In genomic region chr5:158698036-158698667, GRCh38 we compare ENCODE assay signal across 27 cellular contexts.
A peak's percentile ranks its signal among the peaks of the same experiment; 100 is the strongest.
DNase-seq lines count a peak whose midpoint lies in the region; ATAC-seq, FAIRE-seq and TF ChIP-seq lines count a peak whose summit lies in the region.
"Had no signal": no experiment of that assay in that cellular context is flagged by ENCODE, and none has a peak within 500 bp of the region (broad histone marks: within the 10 kb centered on the region; RNA-seq: fewer than 3 reads in every experiment).

No MANE protein-coding gene starts in this region.

- peak; percentile 14 for DNase-seq in HEK293T (ENCODE audit: extremely low spot score)
- peak; percentile 32 for DNase-seq in fibroblast of peridontal ligament (ENCODE audit: extremely low read depth)
- DNase-seq in osteoblast (ENCODE audit: insufficient read length, low spot score, missing footprints): no peak
- DNase-seq in HTR-8/SVneo (ENCODE audit: insufficient read length, low spot score): no peak
- no peak for DNase-seq in naive thymus-derived CD8-positive, alpha-beta T cell
- DNase-seq: activated CD4-positive, CD25-positive, alpha-beta regulatory T cell; activated CD8-positive, alpha-beta T cell treated with anti-CD3 and anti-CD28 coated beads, Interleukin-2, amount 10 ng/mL, durations not matched to agents 7 days and 5 days; activated T-cell treated with anti-CD3 and anti-CD28 coated beads, Interleukin-2, amount 50 U/mL, for 1 hour; central memory CD4-positive, alpha-beta T cell; foreskin fibroblast; hippocampal formation; KG1; NCI-H146; NCI-H2171; NCI-H524 treated with DMSO at 0.1 percent for 48 hours; pancreas; RPMI8226; sigmoid colon; substantia nigra had no signal

- peak overlapping the region; percentile 98 for H3K27ac ChIP-seq in ACC112 (ENCODE audit: low read depth, low read length)
- H3K27ac ChIP-seq in osteoblast (ENCODE audit: low read depth, low read length): peak overlapping the region; percentile 53
- H3K27ac ChIP-seq: pancreas had no signal

- H3K27me3 Mint-ChIP-seq in naive thymus-derived CD8-positive, alpha-beta T cell: no peaks in the 10 kb centered on the region

- H3K36me3 ChIP-seq in ACC112 (ENCODE audit: insufficient read depth, low read length): no peaks in the 10 kb centered on the region
- H3K36me3 ChIP-seq in osteoblast (ENCODE audit: insufficient read depth, low read length): peaks cover 6% of the 10 kb centered on the region
- H3K36me3 ChIP-seq: pancreas, sigmoid colon had no signal

- peaks cover 3 to 21% (median 4%) of the 10 kb centered on the region in 4 donors for H3K4me1 Mint-ChIP-seq in naive thymus-derived CD8-positive, alpha-beta T cell

- POLR2A ChIA-PET in HEK293T (lab: Yijun Ruan, JAX): no interaction called here
- POLR2A ChIA-PET in naive thymus-derived CD8-positive, alpha-beta T cell (lab: Charles Lee): interaction anchor here (0.6 kb wide), 1 partner anchor 506 kb away, joined by 5 read pairs; no protein-coding TSS in a partner anchor

- H3K27ac Mint-ChIP-seq in naive thymus-derived CD8-positive, alpha-beta T cell: no peak overlapping the region
- H3K27ac Mint-ChIP-seq: activated CD8-positive, alpha-beta T cell treated with anti-CD3 and anti-CD28 coated beads, Interleukin-2, amount 10 ng/mL, durations not matched to agents 7 days and 5 days; CD14-positive monocyte; T-helper 2 cell treated with Interferon-gamma antibody and Interleukin-4, amounts not matched to agents 5 μg/mL and 100 μg/mL, for 36 hours had no signal

- H3K4me3 Mint-ChIP-seq in naive thymus-derived CD8-positive, alpha-beta T cell: no peak overlapping the region
- H3K4me3 Mint-ChIP-seq: activated CD8-positive, alpha-beta T cell treated with anti-CD3 and anti-CD28 coated beads, Interleukin-2, amount 10 ng/mL, durations not matched to agents 7 days and 5 days; CD14-positive monocyte; T-helper 2 cell treated with Interferon-gamma antibody and Interleukin-4, amounts not matched to agents 5 μg/mL and 100 μg/mL, for 36 hours had no signal

- CTCF ChIA-PET in HEK293T (lab: Yijun Ruan, JAX): interaction anchor here (0.6 to 1.4 kb wide), 4 partner anchors 26 to 619 kb away, joined by 3 to 8 read pairs (median 4); no protein-coding TSS in a partner anchor

- no peaks in the 10 kb centered on the region for H3K9me3 ChIP-seq in osteoblast (ENCODE audit: low read depth, low read length)
- H3K9me3 ChIP-seq: pancreas, sigmoid colon had no signal

- no peaks in the 10 kb centered on the region for H3K9me3 Mint-ChIP-seq in naive thymus-derived CD8-positive, alpha-beta T cell
- H3K9me3 Mint-ChIP-seq: CD14-positive monocyte; T-helper 2 cell treated with Interferon-gamma antibody and Interleukin-4, amounts not matched to agents 5 μg/mL and 100 μg/mL, for 36 hours had no signal

- H3K4me2 ChIP-seq in osteoblast (ENCODE audit: insufficient read depth, low read length): peak overlapping the region; percentile 37

- H3K27me3 ChIP-seq in ACC112 (ENCODE audit: insufficient read depth, low read length) (no peaks in the 10 kb centered on the region), osteoblast (ENCODE audit: insufficient read depth, low read length) (no peaks in the 10 kb centered on the region)

- FAIRE-seq in HTR-8/SVneo (lab: Jason Lieb, UNC): no peak
- FAIRE-seq: keratinocyte, pancreas had no signal

- TF ChIP-seq CTCF in osteoblast (IDR thresholded peaks at IDR 0.05; ENCODE audit: extremely low read depth, low read depth, low read length): no peak

- H3K4me1 ChIP-seq in ACC112 (ENCODE audit: control insufficient read depth, insufficient read depth, low read length, unreplicated experiment) (peaks cover 71% of the 10 kb centered on the region), osteoblast (ENCODE audit: insufficient read depth, low read length) (peaks cover 62% of the 10 kb centered on the region)

- H2AFZ ChIP-seq in ACC112 (ENCODE audit: low read length, unreplicated experiment) (no peak overlapping the region), osteoblast (ENCODE audit: low read length) (no peak overlapping the region)

- H3K4me3 ChIP-seq in ACC112 (ENCODE audit: low read depth, low read length) (peak overlapping the region; percentile 46), osteoblast (ENCODE audit: insufficient read depth, low read length) (no peak overlapping the region)
- H3K4me3 ChIP-seq: pancreas, sigmoid colon had no signal

- H3K36me3 Mint-ChIP-seq in naive thymus-derived CD8-positive, alpha-beta T cell: no peaks in the 10 kb centered on the region
- H3K36me3 Mint-ChIP-seq: CD14-positive monocyte had no signal

- ATAC-seq in GM21360 (IDR thresholded peaks at IDR 0.05; ENCODE audit: unreplicated experiment): no peak
- no peak for ATAC-seq in activated CD4-positive, CD25-positive, alpha-beta regulatory T cell treated with anti-CD3 and anti-CD28 coated beads, Interleukin-2, amount 50 U/mL, for 24 hours
- no peak for ATAC-seq in naive thymus-derived CD8-positive, alpha-beta T cell
- ATAC-seq: activated CD8-positive, alpha-beta T cell treated with anti-CD3 and anti-CD28 coated beads, Interleukin-2, amount 10 ng/mL, durations not matched to agents 7 days and 5 days; HCT116; pancreas; SK-N-SH treated with all-trans-retinoic acid at 6 μM for 48 hours had no signal

- no peaks in the 10 kb centered on the region for H3K79me2 ChIP-seq in ACC112 (ENCODE audit: control insufficient read depth, insufficient read depth, low read length, unreplicated experiment)
- no peaks in the 10 kb centered on the region for H3K79me2 ChIP-seq in osteoblast (ENCODE audit: insufficient read depth, low read length)

- H4K20me1 ChIP-seq in osteoblast (ENCODE audit: insufficient read depth, low read length): no peaks in the 10 kb centered on the region

TF ChIP-seq in HEK293T, 16 proteins besides CTCF, POLR2A, EP300 and RAD21:
- TF ChIP-seq FOXA1 (IDR thresholded peaks at IDR 0.05) (no peak), LEF1 (IDR thresholded peaks at IDR 0.05; ENCODE audit: borderline replicate concordance) (no peak), TARDBP (IDR thresholded peaks at IDR 0.05) (no peak), FOXK2 (IDR thresholded peaks at IDR 0.05) (no peak), SP1 (IDR thresholded peaks at IDR 0.05) (no peak), ARNT (IDR thresholded peaks at IDR 0.05) (no peak), HDGF (IDR thresholded peaks at IDR 0.05; ENCODE audit: borderline replicate concordance) (no peak), ZNF384 (IDR thresholded peaks at IDR 0.05) (no peak), SUZ12 (IDR thresholded peaks at IDR 0.05) (no peak), NFRKB (IDR thresholded peaks at IDR 0.05) (no peak), FOXM1 (IDR thresholded peaks at IDR 0.05; ENCODE audit: borderline replicate concordance) (no peak), L3MBTL2 (conservative IDR thresholded peaks at IDR 0.05) (no peak), PKNOX1 (IDR thresholded peaks at IDR 0.05) (no peak), CTBP1 (IDR thresholded peaks at IDR 0.05; ENCODE audit: borderline replicate concordance) (no peak), ELF4 (IDR thresholded peaks at IDR 0.05) (no peak), BHLHE40 (IDR thresholded peaks at IDR 0.05; ENCODE audit: borderline replicate concordance) (no peak)

Comparison
In these comparisons a context has a peak if more than half of its experiments do, and no peak if none do; other contexts are left out.
1. DNase-seq: peak in HEK293T (single experiment) and fibroblast of peridontal ligament (single experiment); none in osteoblast (single experiment), HTR-8/SVneo (single experiment) and naive thymus-derived CD8-positive, alpha-beta T cell (0 of 10).